Comparison of ENCODE assay signal across 9 cellular contexts in genomic region chr21:36700295-36700960, GRCh38. TPM values are rescaled to one million over a fixed set of nuclear protein-coding genes. Genes with fewer than 3 reads are reported as not detected.
DNase-seq lines count a peak whose midpoint lies in the region; ATAC-seq, FAIRE-seq and TF ChIP-seq lines count a peak whose summit lies in the region.
"Had no signal": no experiment of that assay in that cellular context is flagged by ENCODE, and none has a peak within 500 bp of the region (broad histone marks: within the 10 kb centered on the region; RNA-seq: fewer than 3 reads in every experiment).

No MANE protein-coding gene starts in this region.

- peak overlapping the region; percentile 35 for H3K4me3 Mint-ChIP-seq in activated T-cell treated with anti-CD3 and anti-CD28 coated beads, Interleukin-2, amount 50 U/mL, for 4 hours
- peak overlapping the region; percentile 49 for H3K4me3 Mint-ChIP-seq in activated CD4-positive, alpha-beta memory T cell treated with anti-CD3 and anti-CD28 coated beads, Interleukin-2, amount 10 ng/mL, durations not matched to agents 7 days and 5 days

- H3K4me1 ChIP-seq in keratinocyte (ENCODE audit: control insufficient read depth, extremely low read depth, insufficient read depth, low read length), result peaks cover 9% of the 10 kb centered on the region
- H3K4me1 ChIP-seq in stomach, result peaks cover 52 to 82% (median 69%) of the 10 kb centered on the region in 4 donors

- H3K36me3 ChIP-seq in keratinocyte (ENCODE audit: control insufficient read depth in 2 of 2, extremely low read depth in 1 of 2, insufficient read depth in 2 of 2, low read length in 2 of 2), result no peaks in the 10 kb centered on the region
- H3K36me3 ChIP-seq in stomach, result no peaks in the 10 kb centered on the region

- H3K9me3 ChIP-seq in keratinocyte (ENCODE audit: control insufficient read depth, low read depth, low read length) (no peaks in the 10 kb centered on the region), stomach (no peaks in the 10 kb centered on the region)

- no peak for DNase-seq in activated T-cell treated with anti-CD3 and anti-CD28 coated beads, Interleukin-2, amount 50 U/mL, for 4 hours
- DNase-seq in activated T-cell treated with anti-CD3 and anti-CD28 coated beads, Interleukin-2, amount 50 U/mL, for 1 hour, result no peak
- no peak for DNase-seq in activated CD4-positive, alpha-beta memory T cell treated with anti-CD3 and anti-CD28 coated beads, Interleukin-2, amount 10 ng/mL, durations not matched to agents 7 days and 5 days
- DNase-seq in keratinocyte (ENCODE audit: low read depth, low spot score) (no peak), stomach (no peak)
- DNase-seq in activated CD4-positive, alpha-beta T cell treated with anti-CD3 and anti-CD28 coated beads, Interleukin-2, amount 50 U/mL, for 1 hour, result no peak
- DNase-seq: kidney glomerular epithelial cell had no signal

- no peak for TF ChIP-seq EP300 in stomach (IDR thresholded peaks at IDR 0.05)

- no peak for TF ChIP-seq POLR2A in stomach (IDR thresholded peaks at IDR 0.05)

- peaks cover 6% of the 10 kb centered on the region for H4K20me1 ChIP-seq in keratinocyte (ENCODE audit: control insufficient read depth, extremely low read depth, insufficient read depth, low read length)

- intact Hi-C loops in stomach (cut with DNase I; ENCODE audit: low total_unique reads), result no loop called here

- no peak overlapping the region for H3K9ac ChIP-seq in keratinocyte (ENCODE audit: control insufficient read depth, extremely low read depth, insufficient read depth, low read length)

- H3K9me3 Mint-ChIP-seq in activated T-cell treated with anti-CD3 and anti-CD28 coated beads, Interleukin-2, amount 50 U/mL, for 4 hours, result no peaks in the 10 kb centered on the region
- no peaks in the 10 kb centered on the region for H3K9me3 Mint-ChIP-seq in activated CD4-positive, alpha-beta memory T cell treated with anti-CD3 and anti-CD28 coated beads, Interleukin-2, amount 10 ng/mL, durations not matched to agents 7 days and 5 days

- H3K4me3 ChIP-seq in keratinocyte (ENCODE audit: control insufficient read depth in 2 of 3, extremely low read depth in 1 of 3, insufficient read depth in 2 of 3, low read depth in 1 of 3, low read length in 3 of 3) (no peak overlapping the region), stomach (peak overlapping the region; percentile 47 to 69 (median 54))

- no peaks in the 10 kb centered on the region for H3K9me1 ChIP-seq in keratinocyte (ENCODE audit: control insufficient read depth, extremely low read depth, insufficient read depth, low read length)

- peaks cover 73% of the 10 kb centered on the region for H3K27me3 Mint-ChIP-seq in activated T-cell treated with anti-CD3 and anti-CD28 coated beads, Interleukin-2, amount 50 U/mL, for 4 hours (ENCODE audit: low read depth)
- peaks cover 77% of the 10 kb centered on the region for H3K27me3 Mint-ChIP-seq in activated CD4-positive, alpha-beta memory T cell treated with anti-CD3 and anti-CD28 coated beads, Interleukin-2, amount 10 ng/mL, durations not matched to agents 7 days and 5 days

- H3K27me3 ChIP-seq in keratinocyte (ENCODE audit: control insufficient read depth, extremely low read depth, insufficient read depth, low read length) (peaks cover 99% of the 10 kb centered on the region), stomach (peaks cover 30 to 100% (median 100%) of the 10 kb centered on the region in 3 donors)

- peak overlapping the region; percentile 5 for H3K4me2 ChIP-seq in keratinocyte (ENCODE audit: control insufficient read depth, extremely low read depth, insufficient read depth, low read depth, low read length)

- H3K27ac ChIP-seq in keratinocyte (ENCODE audit: control insufficient read depth, insufficient read depth, low read length) (no peak overlapping the region), stomach (peak overlapping the region; percentile 79 to 89 (median 88))

- no peaks in the 10 kb centered on the region for H3K36me3 Mint-ChIP-seq in activated T-cell treated with anti-CD3 and anti-CD28 coated beads, Interleukin-2, amount 50 U/mL, for 4 hours (ENCODE audit: insufficient read depth)
- H3K36me3 Mint-ChIP-seq in activated CD4-positive, alpha-beta memory T cell treated with anti-CD3 and anti-CD28 coated beads, Interleukin-2, amount 10 ng/mL, durations not matched to agents 7 days and 5 days (ENCODE audit: low read depth), result no peaks in the 10 kb centered on the region

- no peak overlapping the region for H2AFZ ChIP-seq in keratinocyte (ENCODE audit: control insufficient read depth, low read length)

- no peaks in the 10 kb centered on the region for H3K79me2 ChIP-seq in keratinocyte (ENCODE audit: control insufficient read depth, insufficient read depth, low read length)

- H3K27ac Mint-ChIP-seq in activated CD4-positive, alpha-beta memory T cell treated with anti-CD3 and anti-CD28 coated beads, Interleukin-2, amount 10 ng/mL, durations not matched to agents 7 days and 5 days, result no peak overlapping the region

- POLR2A ChIA-PET in activated CD4-positive, alpha-beta memory T cell treated with anti-CD3 and anti-CD28 coated beads, Interleukin-2, amount 10 ng/mL, durations not matched to agents 7 days and 5 days (lab: Charles Lee), result no interaction called here

- peaks cover 20% of the 10 kb centered on the region for H3K4me1 Mint-ChIP-seq in activated T-cell treated with anti-CD3 and anti-CD28 coated beads, Interleukin-2, amount 50 U/mL, for 4 hours (ENCODE audit: low read depth)
- H3K4me1 Mint-ChIP-seq in activated CD4-positive, alpha-beta memory T cell treated with anti-CD3 and anti-CD28 coated beads, Interleukin-2, amount 10 ng/mL, durations not matched to agents 7 days and 5 days, result peaks cover 15% of the 10 kb centered on the region

- dilution Hi-C loops in keratinocyte (cut with MboI; ENCODE audit: extremely low pct_ligation_motif_present, low sequenced_read_pairs), result no loop called here

- no peak for ATAC-seq in activated T-cell treated with anti-CD3 and anti-CD28 coated beads, Interleukin-2, amount 50 U/mL, for 4 hours
- ATAC-seq in GM18907 (IDR thresholded peaks at IDR 0.05; ENCODE audit: unreplicated experiment) (no peak), GM21786 (IDR thresholded peaks at IDR 0.05; ENCODE audit: unreplicated experiment) (no peak)

- CTCF ChIA-PET in activated CD4-positive, alpha-beta memory T cell treated with anti-CD3 and anti-CD28 coated beads, Interleukin-2, amount 10 ng/mL, durations not matched to agents 7 days and 5 days (lab: Charles Lee), result interaction anchor here (1.7 kb wide), 1 partner anchor 70 kb away, joined by 3 read pairs; no protein-coding TSS in a partner anchor

- WGBS in stomach, 5 donors, result 2 to 4% (median 3%) methylated on average over 21 to 30 of the region's 30 CpGs

- FAIRE-seq in keratinocyte (lab: Jason Lieb, UNC), result no peak

- no peak for TF ChIP-seq CTCF in keratinocyte (optimal IDR thresholded peaks at IDR 0.05 in 1 of 3, IDR thresholded peaks at IDR 0.05 in 1 of 3, conservative IDR thresholded peaks at IDR 0.05 in 1 of 3; ENCODE audit: extremely low read depth in 1 of 3, insufficient read depth in 2 of 3, low read length in 3 of 3)
- TF ChIP-seq CTCF in stomach (IDR thresholded peaks at IDR 0.05), result no peak

RNA-seq across cellular contexts. Expression of gene SIM2, which starts 1.5 kb away (rescaled TPM):
- total RNA-seq in activated T-cell treated with anti-CD3 and anti-CD28 coated beads, Interleukin-2, amount 50 U/mL, for 4 hours, result under 1 TPM in 2 of 3 donors, not detected in 1; 0.18 to 0.24 TPM
- under 1 TPM; 0.55 to 0.68 TPM for total RNA-seq in activated CD4-positive, alpha-beta memory T cell treated with anti-CD3 and anti-CD28 coated beads, Interleukin-2, amount 10 ng/mL, durations not matched to agents 7 days and 5 days
- polyA plus RNA-seq in keratinocyte (0.03 to 0.05 TPM in 2 of 3 replicates, not detected in the other), stomach (10 to 100 TPM in 1 of 3 donors, 1 to 10 TPM in 2; 3.3 to 14.0 (median 6.9) TPM)
- polyA plus RNA-seq in keratinocyte (2011; ENCODE audit: low read depth), result not detected
- polyA plus RNA-seq in keratinocyte (2011; cell fraction: cytosol; rRNA removed), result 0.01 and 0.06 TPM in 2 replicates
- polyA plus RNA-seq in keratinocyte (2011; cell fraction: nucleus; rRNA removed), result 0.11 and 0.16 TPM in 2 replicates
- polyA plus RNA-seq in keratinocyte (2012; ENCODE audit: low replicate concordance), result 0.05 and 0.18 TPM in 2 replicates
- polyA minus RNA-seq in keratinocyte, result not detected in 3 replicates
- not detected for polyA minus RNA-seq in keratinocyte (2011; cell fraction: cytosol; rRNA and poly(A)+ RNA removed)
- not detected in 2 replicates for polyA minus RNA-seq in keratinocyte (2011; cell fraction: nucleus; rRNA and poly(A)+ RNA removed)
- total RNA-seq in stomach, result 10 to 100 TPM in 4 of 5 donors, not detected in 1; 11.2 to 28.3 (median 20.4) TPM

Comparison
In these comparisons a context has a peak if more than half of its experiments do, and no peak if none do; other contexts are left out.
1. H3K4me3 ChIP-seq: peak in stomach (4 of 4); none in keratinocyte (0 of 3).